In the genomic region with DNA sequence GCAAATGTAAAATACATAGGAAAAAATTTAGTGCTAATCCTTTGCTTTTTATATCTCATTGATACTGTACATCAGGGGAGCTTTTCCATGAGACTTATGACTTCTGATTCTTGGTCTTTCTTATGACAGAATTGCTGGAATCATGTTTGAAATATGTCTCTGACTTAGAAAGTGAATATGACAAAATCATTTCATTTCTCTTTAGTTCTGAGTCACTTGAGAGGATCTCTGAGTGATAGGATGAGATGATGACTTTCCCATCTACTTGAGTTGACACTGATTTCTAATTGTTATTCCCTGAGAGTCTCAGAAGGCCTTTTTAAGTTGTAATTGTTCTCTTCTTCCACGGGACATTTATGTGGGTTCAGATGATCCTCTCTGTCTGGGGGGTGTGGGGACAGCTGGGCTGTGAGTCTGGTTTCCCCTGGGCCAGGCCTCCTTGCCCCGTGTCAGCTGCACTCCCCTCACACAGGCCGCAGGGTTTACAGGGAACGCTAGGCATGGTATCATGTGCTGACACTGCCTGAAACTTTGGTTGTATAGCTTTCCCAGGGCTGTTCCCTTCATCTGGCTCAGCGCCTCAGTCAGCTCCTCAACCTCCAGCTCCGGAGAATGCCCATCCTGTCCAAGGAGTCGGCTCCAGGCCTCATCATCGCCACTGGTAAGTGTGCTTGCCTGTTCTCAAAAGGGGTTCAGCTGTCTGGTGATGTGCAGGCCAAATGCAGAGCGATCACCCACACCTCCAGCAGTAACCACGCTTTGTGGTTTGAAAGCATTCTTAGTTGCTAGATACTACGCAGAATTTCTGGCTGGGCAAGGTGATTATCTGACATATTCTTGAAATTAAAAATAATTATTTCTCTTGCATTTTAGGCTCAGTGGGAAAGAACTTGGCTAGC, we compare ENCODE assay signal across 17 cellular contexts.
DNase-seq lines count a peak whose midpoint lies in the region; ATAC-seq and TF ChIP-seq lines count a peak whose summit lies in the region.
"Had no signal": no experiment of that assay in that cellular context is flagged by ENCODE, and none has a peak within 500 bp of the region (broad histone marks: within the 10 kb centered on the region; RNA-seq: fewer than 3 reads in every experiment).

No MANE protein-coding gene starts in this region.

- DNase-seq in activated CD4-positive, CD25-positive, alpha-beta regulatory T cell (lab: John Stamatoyannopoulos, UW): no peak
- DNase-seq in RWPE2 (ENCODE audit: low spot score) (no peak), cerebellar cortex (ENCODE audit: low spot score) (peak; percentile 36), neuronal stem cell (ENCODE audit: low spot score) (no peak), NCI-H69 (lab: John Stamatoyannopoulos, UW) (no peak), NCI-H345 (lab: John Stamatoyannopoulos, UW) (no peak)
- DNase-seq: 8988T, kidney, NCI-H2107, NCI-H82, ovary, SHP77 treated with DMSO at 0.1 percent for 48 hours, spleen had no signal

- H3K27ac ChIP-seq in RWPE2 (ENCODE audit: poor library complexity, severe bottlenecking) (peak overlapping the region; percentile 88), neuronal stem cell (replicated peaks; ENCODE audit: low read length) (no peak overlapping the region)
- H3K27ac ChIP-seq: ovary, spleen had no signal

- H2BK120ac ChIP-seq in neuronal stem cell (ENCODE audit: low read depth, low read length): no peak overlapping the region

- H4K8ac ChIP-seq in neuronal stem cell (ENCODE audit: low read depth, low read length): no peak overlapping the region

- no peak for TF ChIP-seq CTCF in RWPE2 (IDR thresholded peaks at IDR 0.05; ENCODE audit: poor library complexity, severe bottlenecking)

- no peak overlapping the region for H2BK12ac ChIP-seq in neuronal stem cell (ENCODE audit: low read length)

- H3K36me3 ChIP-seq in RWPE2 (ENCODE audit: low read depth): no peaks in the 10 kb centered on the region
- H3K36me3 ChIP-seq in neuronal stem cell (replicated peaks in 1 of 2; ENCODE audit: control insufficient read depth in 2 of 2, insufficient read depth in 2 of 2, low read length in 2 of 2): peaks cover 7 to 37% of the 10 kb centered on the region in 2 donors
- H3K36me3 ChIP-seq: ovary had no signal

- no peak overlapping the region for H3K4ac ChIP-seq in neuronal stem cell (ENCODE audit: low read length)

- no peak overlapping the region for H3K4me3 ChIP-seq in RWPE2 (ENCODE audit: severe bottlenecking)
- H3K4me3 ChIP-seq in neuronal stem cell (ENCODE audit: low read length in 2 of 2): no peak overlapping the region
- H3K4me3 ChIP-seq: ovary, spleen had no signal

- peak overlapping the region; percentile 47 for H3K23ac ChIP-seq in neuronal stem cell (ENCODE audit: low read depth, low read length, poor library complexity)

- no peak overlapping the region for H3K18ac ChIP-seq in neuronal stem cell (ENCODE audit: low read length)

- WGBS in neuronal stem cell (ENCODE audit: extremely low coverage in 2 of 2, insufficient read length in 2 of 2, insufficient replicate concordance in 1 of 2), 2 donors: no CpG with 5 or more reads among the region's 11 CpGs

- H3K79me1 ChIP-seq in neuronal stem cell (ENCODE audit: low read depth, low read length): no peaks in the 10 kb centered on the region

- ATAC-seq in activated CD4-positive, CD25-positive, alpha-beta regulatory T cell treated with anti-CD3 and anti-CD28 coated beads, Interleukin-2, amount 50 U/mL, for 24 hours: peak; percentile 43 to 51
- ATAC-seq in RWPE2 (ENCODE audit: low read depth) (peak; percentile 12; the same call in 1 of the 3 replicates), GM19455 (IDR thresholded peaks at IDR 0.05; ENCODE audit: unreplicated experiment) (no peak)
- ATAC-seq: HCT116, HepG2 had no signal

- no peak overlapping the region for H4K91ac ChIP-seq in neuronal stem cell (ENCODE audit: low read depth, low read length, poor library complexity)

- no peak overlapping the region for H3K14ac ChIP-seq in neuronal stem cell (ENCODE audit: low read length)

- H2BK5ac ChIP-seq in neuronal stem cell (ENCODE audit: low read length): no peak overlapping the region

- H3K27me3 ChIP-seq in RWPE2 (ENCODE audit: insufficient read depth, poor library complexity, severe bottlenecking) (no peaks in the 10 kb centered on the region), neuronal stem cell (ENCODE audit: control insufficient read depth in 3 of 3, insufficient read depth in 3 of 3, low read depth in 1 of 3, low read length in 3 of 3) (no peaks in the 10 kb centered on the region)
- H3K27me3 ChIP-seq: ovary, spleen had no signal

- H2AK5ac ChIP-seq in neuronal stem cell (ENCODE audit: low read depth, low read length): no peak overlapping the region

- H3K9me3 ChIP-seq in RWPE2 (ENCODE audit: severe bottlenecking) (no peaks in the 10 kb centered on the region), neuronal stem cell (replicated peaks in 1 of 2; ENCODE audit: control insufficient read depth in 2 of 2, insufficient read depth in 1 of 2, low read depth in 1 of 2, low read length in 2 of 2) (peaks cover 0 to 12% of the 10 kb centered on the region in 2 donors)
- H3K9me3 ChIP-seq: ovary had no signal

- peak overlapping the region; percentile 45 for H3K9ac ChIP-seq in neuronal stem cell (ENCODE audit: low read depth, low read length, poor library complexity)

- H3K4me2 ChIP-seq in neuronal stem cell (ENCODE audit: insufficient read depth, low read length, poor library complexity, severe bottlenecking): no peak overlapping the region

- no peak overlapping the region for H2BK15ac ChIP-seq in neuronal stem cell (ENCODE audit: low read length)

- H2AFZ ChIP-seq in neuronal stem cell (ENCODE audit: low read length): no peak overlapping the region

- H3K4me1 ChIP-seq in RWPE2 (ENCODE audit: insufficient read depth, poor library complexity, severe bottlenecking) (peaks cover 24% of the 10 kb centered on the region), neuronal stem cell (ENCODE audit: control insufficient read depth in 2 of 2, insufficient read depth in 1 of 2, low read depth in 1 of 2, low read length in 2 of 2) (peaks cover 0 to 2% of the 10 kb centered on the region in 2 donors)
